8 cellular contexts compared by ENCODE assay signal in the genomic region with DNA sequence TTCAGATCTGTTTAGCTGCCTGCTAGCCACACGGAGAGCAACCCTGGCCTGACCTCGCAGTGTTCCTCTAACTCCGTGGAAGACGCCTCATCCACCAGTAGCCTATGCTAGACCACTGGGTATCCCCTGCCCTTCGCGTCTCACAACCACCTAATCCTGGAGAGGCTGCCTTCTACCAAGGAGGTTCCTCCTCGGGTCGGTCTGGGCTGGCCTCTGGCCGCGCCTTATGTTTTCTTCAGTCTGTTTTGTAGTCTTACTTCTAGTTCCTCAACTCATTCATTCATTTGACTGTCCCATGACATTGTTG. TPM values are rescaled to one million over a fixed set of nuclear protein-coding genes. Genes with fewer than 3 reads are reported as not detected.
DNase-seq lines count a peak whose midpoint lies in the region; ATAC-seq and TF ChIP-seq lines count a peak whose summit lies in the region.

No MANE protein-coding gene starts in this region.

- peak in 1 of 2 donors; percentile 31 for ATAC-seq in naive thymus-derived CD8-positive, alpha-beta T cell
- ATAC-seq in GM18511 (IDR thresholded peaks at IDR 0.05; ENCODE audit: unreplicated experiment) (no peak), GM21360 (IDR thresholded peaks at IDR 0.05; ENCODE audit: unreplicated experiment) (no peak)

- POLR2A ChIA-PET in BJ (lab: Charles Lee) = interaction anchor here (0.6 to 4.2 kb wide), 9 partner anchors 9 to 318 kb away, joined by 3 to 35 read pairs (median 8); partner anchors contain the start of genes CCDC107, CREB3, RMRP and TLN1
- POLR2A ChIA-PET in naive thymus-derived CD8-positive, alpha-beta T cell (lab: Charles Lee) = interaction anchor here (0.9 to 3.3 kb wide), 9 partner anchors 8 to 87 kb away, joined by 3 to 19 read pairs (median 8); partner anchors contain the start of genes ARHGEF39, CCDC107, CREB3 and RMRP

- no peaks in the 10 kb centered on the region for H3K36me3 Mint-ChIP-seq in naive thymus-derived CD8-positive, alpha-beta T cell

- peaks cover 12 to 27% (median 21%) of the 10 kb centered on the region in 4 donors for H3K4me1 Mint-ChIP-seq in naive thymus-derived CD8-positive, alpha-beta T cell

- no peaks in the 10 kb centered on the region for H3K27me3 Mint-ChIP-seq in naive thymus-derived CD8-positive, alpha-beta T cell

- no peak for DNase-seq in BJ (ENCODE audit: low read depth)
- peak; percentile 46 for DNase-seq in MV-4-11 (lab: John Stamatoyannopoulos, UW)
- no peak for DNase-seq in coronary artery (ENCODE audit: low spot score)
- no peak for DNase-seq in naive thymus-derived CD8-positive, alpha-beta T cell
- no peak for DNase-seq in activated effector memory CD4-positive, alpha-beta T cell treated with Interleukin-2 at 50 U/mL for 16 hours
- no peak for DNase-seq in KBM-7

- H3K9me3 Mint-ChIP-seq in naive thymus-derived CD8-positive, alpha-beta T cell = no peaks in the 10 kb centered on the region

- in situ Hi-C loops in KBM-7 (cut with MboI; ENCODE audit: low pct_unique_long_range_greater_than_20kb, low sequenced_read_pairs) = no loop called here

- H3K4me3 Mint-ChIP-seq in naive thymus-derived CD8-positive, alpha-beta T cell = peak overlapping the region; percentile 86 to 94 (median 88)

- CTCF ChIA-PET in BJ (lab: Yijun Ruan, JAX) = interaction anchor here (0.6 to 3.8 kb wide), 8 partner anchors 21 to 87 kb away, joined by 3 to 26 read pairs (median 4); partner anchors contain the start of genes CCDC107 and RMRP

- peak overlapping the region; percentile 29 to 87 (median 78) for H3K27ac Mint-ChIP-seq in naive thymus-derived CD8-positive, alpha-beta T cell

- H3K4me3 ChIP-seq in BJ (ENCODE audit: low read depth, low read length) (peak overlapping the region; percentile 98), coronary artery (peak overlapping the region; percentile 82)

- H3K27ac ChIP-seq in coronary artery = peak overlapping the region; percentile 96

- H3K36me3 ChIP-seq in BJ (ENCODE audit: control insufficient read depth, insufficient read depth, low read length) = peaks cover 13% of the 10 kb centered on the region

- H3K27me3 ChIP-seq in BJ (ENCODE audit: control insufficient read depth, insufficient read depth, low read length) = no peaks in the 10 kb centered on the region

- TF ChIP-seq CTCF in BJ (IDR thresholded peaks at IDR 0.05; ENCODE audit: insufficient read depth, low read depth, low read length) = no peak
- no peak for TF ChIP-seq CTCF in coronary artery (IDR thresholded peaks at IDR 0.05)

RNA-seq across cellular contexts. Expression of gene TPM2, which starts 1.6 kb away (rescaled TPM):
- polyA plus RNA-seq in BJ (2011; rRNA removed) = 1,727 and 2,061 TPM in 2 replicates
- 328 and 340 TPM in 2 replicates for polyA minus RNA-seq in BJ (2011; rRNA and poly(A)+ RNA removed)
- 10 to 100 TPM; 92.3 to 98.5 TPM for total RNA-seq in naive thymus-derived CD8-positive, alpha-beta T cell
- polyA plus RNA-seq in naive thymus-derived CD8-positive, alpha-beta T cell = under 1 TPM in 1 of 3 donors, not detected in 2; 0.34 TPM

RNA-seq across cellular contexts. Expression of gene CA9, which starts 17.6 kb away (rescaled TPM):
- 0.13 and 0.32 TPM in 2 replicates for polyA plus RNA-seq in BJ (2011; rRNA removed)
- not detected in 2 replicates for polyA minus RNA-seq in BJ (2011; rRNA and poly(A)+ RNA removed)
- not detected for total RNA-seq in naive thymus-derived CD8-positive, alpha-beta T cell
- not detected for polyA plus RNA-seq in naive thymus-derived CD8-positive, alpha-beta T cell

RNA-seq across cellular contexts. Expression of gene ARHGEF39, which starts 26.3 kb away (rescaled TPM):
- 2.7 and 4.1 TPM in 2 replicates for polyA plus RNA-seq in BJ (2011; rRNA removed)
- 3.7 and 4.2 TPM in 2 replicates for polyA minus RNA-seq in BJ (2011; rRNA and poly(A)+ RNA removed)
- total RNA-seq in naive thymus-derived CD8-positive, alpha-beta T cell = under 1 TPM in 1 of 2 experiments, not detected in 1; 0.29 TPM
- under 1 TPM; 0.13 to 0.25 (median 0.24) TPM for polyA plus RNA-seq in naive thymus-derived CD8-positive, alpha-beta T cell

RNA-seq across cellular contexts. Expression of gene CCDC107, which starts 33.2 kb away (rescaled TPM):
- 22.0 and 27.9 TPM in 2 replicates for polyA plus RNA-seq in BJ (2011; rRNA removed)
- polyA minus RNA-seq in BJ (2011; rRNA and poly(A)+ RNA removed) = 5.8 and 9.7 TPM in 2 replicates
- total RNA-seq in naive thymus-derived CD8-positive, alpha-beta T cell = 10 to 100 TPM; 13.8 to 16.6 TPM
- 10 to 100 TPM; 45.9 to 59.0 (median 51.5) TPM for polyA plus RNA-seq in naive thymus-derived CD8-positive, alpha-beta T cell

RNA-seq across cellular contexts. Expression of gene RMRP, which starts 33.5 kb away (rescaled TPM):
- 235 and 1,738 TPM in 2 replicates for polyA plus RNA-seq in BJ (2011; rRNA removed)
- polyA minus RNA-seq in BJ (2011; rRNA and poly(A)+ RNA removed) = 13,377 and 21,567 TPM in 2 replicates
- total RNA-seq in naive thymus-derived CD8-positive, alpha-beta T cell = over 10,000 TPM; 14,495 to 21,271 TPM
- 10 to 100 TPM in 1 of 3 donors, not detected in 2; 33.0 TPM for polyA plus RNA-seq in naive thymus-derived CD8-positive, alpha-beta T cell

Comparison
In these comparisons a context has a peak if more than half of its experiments do, and no peak if none do; other contexts are left out.
1. RNA of gene TPM2, which starts 1.6 kb away (polyA plus RNA-seq): 1,727 to 2,061 TPM in BJ; 0.34 TPM in naive thymus-derived CD8-positive, alpha-beta T cell; every median in the first group is over 1,000 times any median in the second.